Comparison of ENCODE assay signal across 16 cellular contexts in genomic region chr15:34606545-34606944, GRCh38. TPM values are rescaled to one million over a fixed set of nuclear protein-coding genes. Genes with fewer than 3 reads are reported as not detected.
A peak's percentile ranks its signal among the peaks of the same experiment; 100 is the strongest.
DNase-seq lines count a peak whose midpoint lies in the region; ATAC-seq and TF ChIP-seq lines count a peak whose summit lies in the region.
"Had no signal": no experiment of that assay in that cellular context is flagged by ENCODE, and none has a peak within 500 bp of the region (broad histone marks: within the 10 kb centered on the region; RNA-seq: fewer than 3 reads in every experiment).

No MANE protein-coding gene starts in this region.

- H4K5ac ChIP-seq in IMR-90 (ENCODE audit: low read depth, low read length) = no peak overlapping the region

- peaks cover 2% of the 10 kb centered on the region; the same call in 1 of the 2 replicates for H3K9me1 ChIP-seq in IMR-90 (ENCODE audit: insufficient read depth, low read length)

- no peak overlapping the region for H4K91ac ChIP-seq in IMR-90 (ENCODE audit: insufficient read depth, low read depth, low read length)

- no peak overlapping the region for H2BK20ac ChIP-seq in IMR-90 (ENCODE audit: low read depth, low read length)

- H3K18ac ChIP-seq in IMR-90 (ENCODE audit: low read depth, low read length) = no peak overlapping the region

- TF ChIP-seq POLR2A in IMR-90 (IDR thresholded peaks at IDR 0.05; ENCODE audit: low read depth, low read length) = no peak

- H3K79me2 ChIP-seq in fibroblast of lung (ENCODE audit: control insufficient read depth, insufficient read depth, low read length) = no peaks in the 10 kb centered on the region

- H2BK15ac ChIP-seq in IMR-90 (ENCODE audit: low read depth, low read length) = no peak overlapping the region

- no peak overlapping the region for H3K4me3 ChIP-seq in IMR-90 (ENCODE audit: insufficient read depth, low read depth, low read length)
- H3K4me3 ChIP-seq in SK-N-MC = peak overlapping the region; percentile 52; the same call in 1 of the 2 replicates
- H3K4me3 ChIP-seq in fibroblast of lung (replicated peaks in 1 of 4; ENCODE audit: control extremely low read depth in 1 of 4, insufficient read depth in 1 of 4, low read depth in 3 of 4, low read length in 4 of 4) = no peak overlapping the region

- peaks cover 4% of the 10 kb centered on the region for H3K4me1 Mint-ChIP-seq in MCF 10A (ENCODE audit: insufficient read depth, unreplicated experiment)

- in situ Hi-C loops in IMR-90 (cut with MboI; ENCODE audit: low sequenced_read_pairs) = no loop called here

- no peak overlapping the region for H3K27ac Mint-ChIP-seq in MCF 10A (ENCODE audit: low read depth, unreplicated experiment)
- H3K27ac Mint-ChIP-seq: CD4-positive, alpha-beta memory T cell; H9 had no signal

- H3K23ac ChIP-seq in IMR-90 (ENCODE audit: low read depth, low read length) = no peak overlapping the region

- no peaks in the 10 kb centered on the region for H3K9me3 Mint-ChIP-seq in MCF 10A (ENCODE audit: unreplicated experiment)
- H3K9me3 Mint-ChIP-seq: H9 had no signal

- peak; percentile 54; the same call in 1 of the 2 replicates for ATAC-seq in IMR-90 (ENCODE audit: low read depth)

- H2AK9ac ChIP-seq in IMR-90 (replicated peaks; ENCODE audit: low read depth, low read length, poor library complexity) = no peak overlapping the region

- H4K8ac ChIP-seq in IMR-90 (ENCODE audit: low read depth in 2 of 2, low read length in 2 of 2) = no peak overlapping the region

- no peak overlapping the region for H3K14ac ChIP-seq in IMR-90 (replicated peaks; ENCODE audit: low read depth, low read length)

- CTCF ChIA-PET in IMR-90 (lab: Yijun Ruan, JAX) (no interaction called here), MCF 10A (lab: Yijun Ruan, JAX) (no interaction called here)

- H3K4me1 ChIP-seq in IMR-90 (ENCODE audit: control insufficient read depth, insufficient read depth, low read length) = no peaks in the 10 kb centered on the region; the same call in 1 of the 2 replicates
- H3K4me1 ChIP-seq in fibroblast of lung (ENCODE audit: control insufficient read depth, extremely low read depth, insufficient read depth, low read length) = no peaks in the 10 kb centered on the region

- H4K20me1 ChIP-seq in IMR-90 (ENCODE audit: insufficient read depth, low read length) (no peaks in the 10 kb centered on the region), fibroblast of lung (ENCODE audit: control insufficient read depth, extremely low read depth, insufficient read depth, low read length) (no peaks in the 10 kb centered on the region)

- H3K9me3 ChIP-seq in IMR-90 (ENCODE audit: control insufficient read depth, insufficient read depth, low read length) (no peaks in the 10 kb centered on the region; the same call in 1 of the 2 replicates), SK-N-MC (ENCODE audit: low read depth, low read length) (no peaks in the 10 kb centered on the region), fibroblast of lung (ENCODE audit: control insufficient read depth, insufficient read depth, low read depth, low read length) (no peaks in the 10 kb centered on the region)

- TF ChIP-seq RAD21 in IMR-90 (IDR thresholded peaks at IDR 0.05; ENCODE audit: low read length) = no peak

- no peaks in the 10 kb centered on the region for H3K79me1 ChIP-seq in IMR-90 (ENCODE audit: low read depth in 1 of 2, low read length in 2 of 2)

- no peak overlapping the region for H3K4me2 ChIP-seq in IMR-90 (ENCODE audit: low read depth, low read length)
- no peak overlapping the region for H3K4me2 ChIP-seq in fibroblast of lung (ENCODE audit: extremely low read depth, insufficient read depth, low read length)

- H2BK5ac ChIP-seq in IMR-90 (ENCODE audit: low read depth, low read length, poor library complexity, severe bottlenecking) = no peak overlapping the region

- H3K36me3 Mint-ChIP-seq in MCF 10A (ENCODE audit: insufficient read depth, unreplicated experiment) = no peaks in the 10 kb centered on the region
- H3K36me3 Mint-ChIP-seq: CD4-positive, alpha-beta memory T cell had no signal

- H2AFZ ChIP-seq in IMR-90 (replicated peaks; ENCODE audit: low read length, poor library complexity) (no peak overlapping the region), fibroblast of lung (ENCODE audit: low read length) (no peak overlapping the region)

- H3K4ac ChIP-seq in IMR-90 (ENCODE audit: low read depth, low read length) = no peak overlapping the region

- TF ChIP-seq CTCF in IMR-90 (conservative IDR thresholded peaks at IDR 0.05; ENCODE audit: low read depth, low read length) (no peak), fibroblast of lung (conservative IDR thresholded peaks at IDR 0.05 in 1 of 2, IDR thresholded peaks at IDR 0.05 in 1 of 2; ENCODE audit: low read depth in 1 of 2, low read length in 2 of 2) (no peak), MCF 10A (IDR thresholded peaks at IDR 0.05; ENCODE audit: unreplicated experiment) (no peak)

- H3K27me3 ChIP-seq in IMR-90 (ENCODE audit: control insufficient read depth, insufficient read depth, low read length) (peaks cover 21% of the 10 kb centered on the region), fibroblast of lung (ENCODE audit: control insufficient read depth, insufficient read depth, low read length) (peaks cover 11% of the 10 kb centered on the region)
- H3K27me3 ChIP-seq: BE2C had no signal

- H3K4me3 Mint-ChIP-seq in MCF 10A (ENCODE audit: unreplicated experiment) = no peak overlapping the region
- H3K4me3 Mint-ChIP-seq: CD4-positive, alpha-beta memory T cell; H9 had no signal

- H3K36me3 ChIP-seq in IMR-90 (ENCODE audit: control insufficient read depth, insufficient read depth, low read length) = no peaks in the 10 kb centered on the region
- no peaks in the 10 kb centered on the region for H3K36me3 ChIP-seq in SK-N-MC (ENCODE audit: insufficient read depth, low read length)
- no peaks in the 10 kb centered on the region for H3K36me3 ChIP-seq in fibroblast of lung (ENCODE audit: control insufficient read depth, insufficient read depth, low read length)
- H3K36me3 ChIP-seq: BE2C had no signal

- no peak overlapping the region for H3K56ac ChIP-seq in IMR-90 (ENCODE audit: extremely low read depth, insufficient read depth, low read length)

- H3K9ac ChIP-seq in IMR-90 (ENCODE audit: low read depth, low read length) (no peak overlapping the region), SK-N-MC (ENCODE audit: insufficient read length) (no peak overlapping the region), fibroblast of lung (ENCODE audit: insufficient read depth, low read length) (no peak overlapping the region)

- H3K27me3 Mint-ChIP-seq in MCF 10A (ENCODE audit: insufficient read depth, unreplicated experiment) = peaks cover 90% of the 10 kb centered on the region

- no TSS peak for BruUV-seq in IMR-90 (replicated peaks; lab: Mats Ljungman, UMichigan)
- no TSS peak for BruUV-seq in MCF 10A (replicated peaks; lab: Mats Ljungman, UMichigan)

- no peak overlapping the region for H2AK5ac ChIP-seq in IMR-90 (ENCODE audit: low read depth, low read length)

- intact Hi-C loops in IMR-90 (cut with micrococcal nuclease) = no loop called here
- intact Hi-C loops in MCF 10A (cut with micrococcal nuclease) = no loop called here

- no peak overlapping the region for H3K27ac ChIP-seq in IMR-90 (ENCODE audit: insufficient read depth, low read length)
- H3K27ac ChIP-seq in SK-N-MC = peak overlapping the region; percentile 54; the same call in 1 of the 2 replicates
- H3K27ac ChIP-seq in fibroblast of lung (ENCODE audit: insufficient read depth, low read length) = no peak overlapping the region
- H3K27ac ChIP-seq: C4-2B had no signal

- no peak overlapping the region for H2BK120ac ChIP-seq in IMR-90 (ENCODE audit: low read depth, low read length)

- POLR2A ChIA-PET in IMR-90 (lab: Charles Lee; ENCODE audit: unreplicated experiment) = no interaction called here
- POLR2A ChIA-PET in MCF 10A (lab: Yijun Ruan, JAX) = no interaction called here

- dilution Hi-C loops in IMR-90 (cut with HindIII; ENCODE audit: low sequenced_read_pairs, unreplicated experiment) = no loop called here

- DNase-seq in IMR-90 (peak; percentile 55), SK-N-MC (ENCODE audit: low read depth, low spot score) (no peak), fibroblast of lung (ENCODE audit: low read depth in 2 of 2) (peak; percentile 17 to 40), myocyte (ENCODE audit: low read depth) (peak; percentile 42), SHP77 (lab: John Stamatoyannopoulos, UW) (no peak), NCI-H510A (lab: John Stamatoyannopoulos, UW) (no peak), MCF 10A (ENCODE audit: unreplicated experiment) (no peak)
- no peak for DNase-seq in activated CD8-positive, alpha-beta memory T cell treated with anti-CD3 and anti-CD28 coated beads, Interleukin-2, amount 50 U/mL, for 4 hours
- DNase-seq: BE2C; CD4-positive, alpha-beta memory T cell; DMS153; DMS79 treated with DMSO at 0.1 percent for 48 hours; EL; GOT3; H9 had no signal

TF ChIP-seq in IMR-90, 13 proteins besides CTCF, POLR2A, EP300 and RAD21 (continues in another document):
- no peak for TF ChIP-seq BHLHE40 (IDR thresholded peaks at IDR 0.05; ENCODE audit: low read depth, low read length)
- TF ChIP-seq NFE2L2 (IDR thresholded peaks at IDR 0.05; ENCODE audit: low read depth, low read length) = no peak
- TF ChIP-seq CEBPB (IDR thresholded peaks at IDR 0.05; ENCODE audit: low read depth, low read length) = no peak
- TF ChIP-seq RCOR1 (IDR thresholded peaks at IDR 0.05; ENCODE audit: insufficient replicate concordance, low read length) = no peak
- no peak for TF ChIP-seq ELK1 (IDR thresholded peaks at IDR 0.05; ENCODE audit: borderline replicate concordance, low read depth, low read length)
- no peak for TF ChIP-seq MAZ (IDR thresholded peaks at IDR 0.05; ENCODE audit: borderline replicate concordance, low read depth, low read length)
- no peak for TF ChIP-seq MAFK (IDR thresholded peaks at IDR 0.05; ENCODE audit: low read depth, low read length)
- no peak for TF ChIP-seq CHD1 (IDR thresholded peaks at IDR 0.05; ENCODE audit: low read depth, low read length)

RNA-seq across cellular contexts. Expression of gene GOLGA8B, which starts 23.1 kb away (rescaled TPM):
- total RNA-seq in IMR-90 (2012; rRNA removed) (6.4 and 7.7 TPM in 2 replicates), fibroblast of lung (14.7 and 19.5 TPM in 2 replicates), myocyte (87.8 and 106 TPM in 2 replicates), MCF 10A (2022) (176 and 233 TPM in 2 replicates)
- polyA plus RNA-seq in IMR-90 (2012; rRNA removed) (27.1 and 31.6 TPM in 2 replicates), fibroblast of lung (9.4 and 19.6 TPM in 2 replicates)
- polyA plus RNA-seq in IMR-90 (2012; cell fraction: cytosol; rRNA removed) = 2.9 and 3.4 TPM in 2 replicates
- 293 and 552 TPM in 2 replicates for polyA plus RNA-seq in IMR-90 (2012; cell fraction: nucleus; rRNA removed; ENCODE audit: low replicate concordance)
- 5.5 and 11.9 TPM in 2 replicates for polyA plus RNA-seq in fibroblast of lung (2012)
- polyA minus RNA-seq in fibroblast of lung (ENCODE audit: low replicate concordance) = 0.82 and 4.9 TPM in 2 replicates
- polyA plus RNA-seq in myocyte (2012) = 48.4 TPM

Comparison
In these comparisons a context has a peak if more than half of its experiments do, and no peak if none do; other contexts are left out.
1. DNase-seq: peak in IMR-90 (single experiment), fibroblast of lung (2 of 2) and myocyte (single experiment); none in SK-N-MC (single experiment), activated CD8-positive, alpha-beta memory T cell treated with anti-CD3 and anti-CD28 coated beads, Interleukin-2, amount 50 U/mL, for 4 hours (single experiment), SHP77 (0 of 2), NCI-H510A (single experiment) and MCF 10A (single experiment).